ENCODE assay signal across 7 cellular contexts in the genomic region with DNA sequence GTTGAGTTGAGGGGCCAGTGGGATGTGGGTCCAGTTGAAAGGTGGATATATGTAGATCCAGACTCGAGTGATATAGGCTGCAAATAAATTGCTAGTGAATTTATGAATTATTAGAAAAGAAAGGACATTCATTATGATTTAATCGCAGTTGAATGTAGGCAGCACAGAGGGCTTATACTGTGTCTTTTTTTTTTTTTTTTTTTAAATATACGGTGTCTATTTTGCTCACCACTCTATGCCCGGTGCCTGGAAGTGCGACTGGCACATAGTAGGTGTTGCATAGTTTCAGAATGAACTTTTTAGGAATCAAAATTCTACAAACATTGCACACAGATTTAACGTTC. TPM values are rescaled to one million over a fixed set of nuclear protein-coding genes. Genes with fewer than 3 reads are reported as not detected.
DNase-seq lines count a peak whose midpoint lies in the region; ATAC-seq and TF ChIP-seq lines count a peak whose summit lies in the region.

No MANE protein-coding gene starts in this region.

- no peaks in the 10 kb centered on the region for H3K9me2 ChIP-seq in GM23248 (ENCODE audit: insufficient read depth)

- TF ChIP-seq CTCF in Peyer's patch (IDR thresholded peaks at IDR 0.05) (no peak), fibroblast of the aortic adventitia (IDR thresholded peaks at IDR 0.05; ENCODE audit: insufficient read depth, low read length) (no peak), sigmoid colon (IDR thresholded peaks at IDR 0.05) (no peak)

- no peaks in the 10 kb centered on the region for H4K20me1 ChIP-seq in GM23248 (ENCODE audit: insufficient read depth)

- H3K27ac ChIP-seq in GM23248 (peak overlapping the region; percentile 83), Peyer's patch (peak overlapping the region; percentile 88 to 98 (median 96)), sigmoid colon (peak overlapping the region; percentile 91 to 96 (median 94))

- no peaks in the 10 kb centered on the region for H3K79me2 ChIP-seq in GM23248 (ENCODE audit: insufficient read depth)

- in situ Hi-C loops in GM23248 (cut with MboI), result loop anchor here (10.0 to 25.0 kb wide), 4 partner anchors 304 to 1004 kb away; a partner anchor contains a TSS

- no peaks in the 10 kb centered on the region for H3K36me3 ChIP-seq in GM23248 (ENCODE audit: low read depth)
- no peaks in the 10 kb centered on the region for H3K36me3 ChIP-seq in Peyer's patch
- peaks cover 0 to 7% (median 0%) of the 10 kb centered on the region in 4 donors for H3K36me3 ChIP-seq in sigmoid colon

- H3K4me3 ChIP-seq in GM23248 (peak overlapping the region; percentile 93), Peyer's patch (peak overlapping the region; percentile 56 to 87 (median 63)), fibroblast of the aortic adventitia (ENCODE audit: low read depth, low read length) (peak overlapping the region; percentile 92), sigmoid colon (peak overlapping the region; percentile 61 to 75 (median 70))

- no peak for TF ChIP-seq POLR2A in Peyer's patch (IDR thresholded peaks at IDR 0.05)
- no peak for TF ChIP-seq POLR2A in sigmoid colon (IDR thresholded peaks at IDR 0.05)

- intact Hi-C loops in sigmoid colon (cut with DNase I), result loop anchor here (2.0 to 5.0 kb wide), 4 partner anchors 70 to 1019 kb away; a partner anchor contains a TSS

- peak overlapping the region; percentile 99 for H2AFZ ChIP-seq in GM23248

- 1 to 2% methylated on average over 6 of the region's 6 CpGs for WGBS in GM23248 (ENCODE audit: low coverage in 1 of 2, low lambda C conversion rate in 2 of 2, missing lambda C conversion rate in 2 of 2), 2 experiments
- 1 to 2% methylated on average over 6 of the region's 6 CpGs for whole genome bisulfite sequencing in sigmoid colon, 2 donors

- DNase-seq in GM23248 (no peak), Peyer's patch (no peak), fibroblast of the aortic adventitia (ENCODE audit: low read depth) (no peak), sigmoid colon (no peak), CD1c-positive myeloid dendritic cell (ENCODE audit: extremely low spot score) (no peak)

- H3K4me2 ChIP-seq in GM23248 (ENCODE audit: unreplicated experiment), result peak overlapping the region; percentile 92

- H3K9ac ChIP-seq in GM23248, result peak overlapping the region; percentile 92

- H3F3A ChIP-seq in GM23248 (ENCODE audit: insufficient read depth), result no peaks in the 10 kb centered on the region; the same call in 1 of the 2 replicates

- no peaks in the 10 kb centered on the region for H3K27me3 ChIP-seq in GM23248 (replicated peaks; ENCODE audit: insufficient read depth)
- no peaks in the 10 kb centered on the region for H3K27me3 ChIP-seq in Peyer's patch
- no peaks in the 10 kb centered on the region for H3K27me3 ChIP-seq in sigmoid colon

- ATAC-seq in HG02970 (IDR thresholded peaks at IDR 0.05; ENCODE audit: low FRiP score, unreplicated experiment) (no peak), HG03097 (IDR thresholded peaks at IDR 0.05; ENCODE audit: low FRiP score, unreplicated experiment) (no peak)

- H3K9me3 ChIP-seq in GM23248 (ENCODE audit: low read depth) (no peaks in the 10 kb centered on the region), Peyer's patch (no peaks in the 10 kb centered on the region), sigmoid colon (no peaks in the 10 kb centered on the region)

- TF ChIP-seq EP300 in sigmoid colon (IDR thresholded peaks at IDR 0.05), result no peak

- H3K4me1 ChIP-seq in GM23248 (ENCODE audit: insufficient read depth), result peaks cover under 1% of the 10 kb centered on the region; the same call in 1 of the 2 replicates
- H3K4me1 ChIP-seq in Peyer's patch, result no peaks in the 10 kb centered on the region
- H3K4me1 ChIP-seq in sigmoid colon, result peaks cover 0 to 6% (median 4%) of the 10 kb centered on the region in 4 donors

RNA-seq across cellular contexts. Expression of a gene that starts 0.8 kb away (rescaled TPM):
- 1.8 and 3.4 TPM in 2 replicates for total RNA-seq in GM23248 (2014; rRNA removed; shearing (Covaris generic))
- polyA plus RNA-seq in GM23248 (2016; fragmentation: Nextera tagmentation; extraction: Ambion mirVana), result 2.6 and 4.3 TPM in 2 replicates
- total RNA-seq in Peyer's patch, result 1 to 10 TPM; 1.9 to 4.1 (median 3.2) TPM
- total RNA-seq in fibroblast of the aortic adventitia (ENCODE audit: low replicate concordance), result 4.9 and 6.2 TPM in 2 replicates
- 1 to 10 TPM; 2.5 to 4.4 (median 3.0) TPM for total RNA-seq in sigmoid colon
- 1 to 10 TPM; 1.2 to 2.3 (median 1.4) TPM for polyA plus RNA-seq in sigmoid colon
